In genomic region chr4:83316459-83317170, GRCh38 we compare ENCODE assay signal across 1 cellular context.
TF ChIP-seq lines count a peak whose summit lies in the region.

No MANE protein-coding gene starts in this region.

TF ChIP-seq in endothelial cell of umbilical vein, 7 proteins besides CTCF, POLR2A, EP300 and RAD21:
- TF ChIP-seq FOS (IDR thresholded peaks at IDR 0.05; ENCODE audit: borderline replicate concordance, insufficient read depth, low read length) (peak; percentile 32), EZH2 (IDR thresholded peaks at IDR 0.05; ENCODE audit: borderline replicate concordance, low read depth, low read length, severe bottlenecking) (no peak)
